11 cellular contexts compared by ENCODE assay signal in the genomic region with DNA sequence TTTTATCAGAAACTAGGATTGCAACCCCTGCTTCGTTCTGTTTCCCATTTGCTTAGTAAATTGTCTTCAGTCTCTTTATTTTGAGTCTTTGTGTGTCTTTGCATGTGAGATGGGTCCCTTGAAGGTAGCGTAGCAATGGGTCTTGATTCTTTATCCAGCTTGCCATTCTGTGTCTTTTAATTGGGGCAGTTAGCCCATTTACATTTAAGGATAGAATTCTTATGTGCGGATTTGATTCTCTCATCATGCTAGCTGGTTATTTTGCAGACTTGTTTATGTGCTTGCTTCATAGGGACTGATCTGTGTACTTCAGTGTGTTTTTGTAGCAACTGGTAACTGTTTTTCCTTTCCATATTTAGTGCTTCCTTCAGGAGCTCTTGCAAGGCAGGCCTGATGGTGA.
A peak's percentile ranks its signal among the peaks of the same experiment; 100 is the strongest.
DNase-seq lines count a peak whose midpoint lies in the region; ATAC-seq and TF ChIP-seq lines count a peak whose summit lies in the region.
"Had no signal": no experiment of that assay in that cellular context is flagged by ENCODE, and none has a peak within 500 bp of the region (broad histone marks: within the 10 kb centered on the region; RNA-seq: fewer than 3 reads in every experiment).

No MANE protein-coding gene starts in this region.

- no peak overlapping the region for H3K4me3 Mint-ChIP-seq in activated naive CD8-positive, alpha-beta T cell treated with anti-CD3 and anti-CD28 coated beads, Interleukin-2, amount 10 ng/mL, durations not matched to agents 7 days and 5 days
- no peak overlapping the region for H3K4me3 Mint-ChIP-seq in activated naive CD8-positive, alpha-beta T cell treated with anti-CD3 and anti-CD28 coated beads, Interleukin-2, amount 50 U/mL, for 24 hours
- no peak overlapping the region for H3K4me3 Mint-ChIP-seq in CD8-positive, alpha-beta T cell
- H3K4me3 Mint-ChIP-seq in mesothelial cell of epicardium (no peak overlapping the region), type B pancreatic cell (no peak overlapping the region)

- no peaks in the 10 kb centered on the region for H3K9me3 ChIP-seq in CD8-positive, alpha-beta T cell (ENCODE audit: low read length)
- H3K9me3 ChIP-seq: BE2C had no signal

- TF ChIP-seq CTCF in CD8-positive, alpha-beta T cell (IDR thresholded peaks at IDR 0.05), result no peak
- TF ChIP-seq CTCF in mesothelial cell of epicardium (IDR thresholded peaks at IDR 0.05; ENCODE audit: unreplicated experiment), result no peak
- no peak for TF ChIP-seq CTCF in type B pancreatic cell (conservative IDR thresholded peaks at IDR 0.05)

- ATAC-seq in activated naive CD8-positive, alpha-beta T cell treated with anti-CD3 and anti-CD28 coated beads, Interleukin-2, amount 10 ng/mL, durations not matched to agents 7 days and 5 days (ENCODE audit: low read depth), result no peak
- no peak for ATAC-seq in activated naive CD8-positive, alpha-beta T cell treated with anti-CD3 and anti-CD28 coated beads, Interleukin-2, amount 50 U/mL, for 24 hours
- no peak for ATAC-seq in CD8-positive, alpha-beta T cell
- ATAC-seq: GM12878 had no signal

- no peak overlapping the region for H3K4me3 ChIP-seq in CD8-positive, alpha-beta T cell (ENCODE audit: low read depth, low read length)
- H3K4me3 ChIP-seq: GM12878 had no signal

- POLR2A ChIA-PET in activated naive CD8-positive, alpha-beta T cell treated with anti-CD3 and anti-CD28 coated beads, Interleukin-2, amount 10 ng/mL, durations not matched to agents 7 days and 5 days (lab: Charles Lee), result no interaction called here
- POLR2A ChIA-PET in CD8-positive, alpha-beta T cell (lab: Charles Lee), result no interaction called here

- H3K27ac ChIP-seq in CD8-positive, alpha-beta T cell (ENCODE audit: low read depth, low read length), result no peak overlapping the region
- H3K27ac ChIP-seq: C4-2B had no signal

- H3K4me1 ChIP-seq in CD8-positive, alpha-beta T cell (ENCODE audit: insufficient read depth, low read length), result peaks cover 32% of the 10 kb centered on the region
- H3K4me1 ChIP-seq: BE2C had no signal

- peaks cover 57% of the 10 kb centered on the region for H3K36me3 Mint-ChIP-seq in activated naive CD8-positive, alpha-beta T cell treated with anti-CD3 and anti-CD28 coated beads, Interleukin-2, amount 10 ng/mL, durations not matched to agents 7 days and 5 days
- H3K36me3 Mint-ChIP-seq in activated naive CD8-positive, alpha-beta T cell treated with anti-CD3 and anti-CD28 coated beads, Interleukin-2, amount 50 U/mL, for 24 hours (ENCODE audit: low read depth), result peaks cover 35% of the 10 kb centered on the region
- peaks cover 38% of the 10 kb centered on the region for H3K36me3 Mint-ChIP-seq in CD8-positive, alpha-beta T cell
- H3K36me3 Mint-ChIP-seq in mesothelial cell of epicardium, result peaks cover 51% of the 10 kb centered on the region
- peaks cover 51% of the 10 kb centered on the region for H3K36me3 Mint-ChIP-seq in type B pancreatic cell

- peak overlapping the region; percentile 26 for H3K27ac Mint-ChIP-seq in activated naive CD8-positive, alpha-beta T cell treated with anti-CD3 and anti-CD28 coated beads, Interleukin-2, amount 10 ng/mL, durations not matched to agents 7 days and 5 days
- H3K27ac Mint-ChIP-seq in activated naive CD8-positive, alpha-beta T cell treated with anti-CD3 and anti-CD28 coated beads, Interleukin-2, amount 50 U/mL, for 24 hours, result no peak overlapping the region
- peak overlapping the region; percentile 39 for H3K27ac Mint-ChIP-seq in CD8-positive, alpha-beta T cell
- H3K27ac Mint-ChIP-seq in mesothelial cell of epicardium (peak overlapping the region; percentile 26), type B pancreatic cell (peak overlapping the region; percentile 7)

- H3K27me3 Mint-ChIP-seq in activated naive CD8-positive, alpha-beta T cell treated with anti-CD3 and anti-CD28 coated beads, Interleukin-2, amount 10 ng/mL, durations not matched to agents 7 days and 5 days, result no peaks in the 10 kb centered on the region
- H3K27me3 Mint-ChIP-seq in activated naive CD8-positive, alpha-beta T cell treated with anti-CD3 and anti-CD28 coated beads, Interleukin-2, amount 50 U/mL, for 24 hours, result no peaks in the 10 kb centered on the region
- no peaks in the 10 kb centered on the region for H3K27me3 Mint-ChIP-seq in CD8-positive, alpha-beta T cell (ENCODE audit: low read depth)
- H3K27me3 Mint-ChIP-seq in mesothelial cell of epicardium (ENCODE audit: low read depth) (no peaks in the 10 kb centered on the region), type B pancreatic cell (no peaks in the 10 kb centered on the region)

- peaks cover 19% of the 10 kb centered on the region for H3K9me3 Mint-ChIP-seq in activated naive CD8-positive, alpha-beta T cell treated with anti-CD3 and anti-CD28 coated beads, Interleukin-2, amount 10 ng/mL, durations not matched to agents 7 days and 5 days
- H3K9me3 Mint-ChIP-seq in activated naive CD8-positive, alpha-beta T cell treated with anti-CD3 and anti-CD28 coated beads, Interleukin-2, amount 50 U/mL, for 24 hours, result peaks cover 9% of the 10 kb centered on the region
- H3K9me3 Mint-ChIP-seq in CD8-positive, alpha-beta T cell, result peaks cover 5% of the 10 kb centered on the region
- H3K9me3 Mint-ChIP-seq in mesothelial cell of epicardium, result peaks cover 45% of the 10 kb centered on the region
- H3K9me3 Mint-ChIP-seq in type B pancreatic cell, result peaks cover 31% of the 10 kb centered on the region

- H3K36me3 ChIP-seq in CD8-positive, alpha-beta T cell (ENCODE audit: insufficient read depth, low read length), result no peaks in the 10 kb centered on the region
- H3K36me3 ChIP-seq: BE2C had no signal

- CTCF ChIA-PET in CD8-positive, alpha-beta T cell (lab: Charles Lee), result no interaction called here

- intact Hi-C loops in CD8-positive, alpha-beta T cell (cut with DNase I, micrococcal nuclease), result no loop called here

- peaks cover 24% of the 10 kb centered on the region for H3K4me1 Mint-ChIP-seq in activated naive CD8-positive, alpha-beta T cell treated with anti-CD3 and anti-CD28 coated beads, Interleukin-2, amount 10 ng/mL, durations not matched to agents 7 days and 5 days
- peaks cover 92% of the 10 kb centered on the region for H3K4me1 Mint-ChIP-seq in activated naive CD8-positive, alpha-beta T cell treated with anti-CD3 and anti-CD28 coated beads, Interleukin-2, amount 50 U/mL, for 24 hours
- H3K4me1 Mint-ChIP-seq in CD8-positive, alpha-beta T cell (ENCODE audit: low read depth), result peaks cover 91% of the 10 kb centered on the region
- H3K4me1 Mint-ChIP-seq in mesothelial cell of epicardium, result peaks cover 42% of the 10 kb centered on the region
- H3K4me1 Mint-ChIP-seq in type B pancreatic cell (ENCODE audit: unreplicated experiment), result peaks cover 27% of the 10 kb centered on the region

- H3K27me3 ChIP-seq in CD8-positive, alpha-beta T cell (ENCODE audit: insufficient read depth, low read length), result no peaks in the 10 kb centered on the region
- H3K27me3 ChIP-seq: BE2C had no signal

- no peak for DNase-seq in activated naive CD8-positive, alpha-beta T cell treated with anti-CD3 and anti-CD28 coated beads, Interleukin-2, amount 10 ng/mL, durations not matched to agents 7 days and 5 days
- DNase-seq in activated naive CD8-positive, alpha-beta T cell treated with anti-CD3 and anti-CD28 coated beads, Interleukin-2, amount 50 U/mL, for 24 hours, result no peak
- DNase-seq in CD8-positive, alpha-beta T cell, result no peak
- DNase-seq in mesothelial cell of epicardium (ENCODE audit: low spot score in 2 of 2, unreplicated experiment in 2 of 2), result no peak
- DNase-seq in type B pancreatic cell (ENCODE audit: extremely low spot score, unreplicated experiment), result no peak
- DNase-seq in nucleus accumbens (lab: John Stamatoyannopoulos, UW), result no peak
- DNase-seq in activated CD4-positive, alpha-beta T cell treated with anti-CD3 and anti-CD28 coated beads for 48 hours, result no peak
- DNase-seq: BE2C, HCEC 1CT had no signal
